In genomic region chr19:58409010-58409790, GRCh38 we compare ENCODE assay signal across 8 cellular contexts. TPM values are rescaled to one million over a fixed set of nuclear protein-coding genes. Genes with fewer than 3 reads are reported as not detected.
DNase-seq lines count a peak whose midpoint lies in the region; ATAC-seq and TF ChIP-seq lines count a peak whose summit lies in the region.

No MANE protein-coding gene starts in this region.

- POLR2A ChIA-PET in OCI-LY7 (lab: Charles Lee) = interaction anchor here (0.8 kb wide), 1 partner anchor 56 kb away, joined by 3 read pairs; no protein-coding TSS in a partner anchor

- BruUV-seq in OCI-LY7 (replicated peaks; lab: Mats Ljungman, UMichigan) = no TSS peak
- BruUV-seq in mammary epithelial cell (replicated peaks; lab: Mats Ljungman, UMichigan) = no TSS peak

- no peaks in the 10 kb centered on the region for H4K20me1 ChIP-seq in OCI-LY7 (ENCODE audit: insufficient read depth, low read length)
- no peaks in the 10 kb centered on the region for H4K20me1 ChIP-seq in mammary epithelial cell (ENCODE audit: insufficient read depth, low read length)

- H3K27me3 ChIP-seq in mammary epithelial cell (ENCODE audit: insufficient read depth, low read length) (no peaks in the 10 kb centered on the region), left lung (no peaks in the 10 kb centered on the region), suprapubic skin (no peaks in the 10 kb centered on the region)

- TF ChIP-seq POLR2A in suprapubic skin (IDR thresholded peaks at IDR 0.05) = no peak

- no peak overlapping the region for H3K27ac ChIP-seq in OCI-LY7 (ENCODE audit: low read depth, low read length, poor library complexity, severe bottlenecking)
- H3K27ac ChIP-seq in mammary epithelial cell (ENCODE audit: insufficient read depth, low read depth, low read length) = peak overlapping the region; percentile 54
- H3K27ac ChIP-seq in left lung = peak overlapping the region; percentile 82 to 89
- H3K27ac ChIP-seq in suprapubic skin = peak overlapping the region; percentile 89

- H3K9me2 ChIP-seq in OCI-LY7 (ENCODE audit: insufficient read depth, low read length) = no peaks in the 10 kb centered on the region

- H2AFZ ChIP-seq in OCI-LY7 (ENCODE audit: low read length) = peak overlapping the region; percentile 63
- peak overlapping the region; percentile 94 for H2AFZ ChIP-seq in mammary epithelial cell (ENCODE audit: low read depth, low read length)

- H3K9ac ChIP-seq in mammary epithelial cell (ENCODE audit: insufficient read depth, low read length) = peak overlapping the region; percentile 81

- TF ChIP-seq CTCF in OCI-LY7 (conservative IDR thresholded peaks at IDR 0.05; ENCODE audit: low read length) (no peak), mammary epithelial cell (conservative IDR thresholded peaks at IDR 0.05 in 1 of 2, IDR thresholded peaks at IDR 0.05 in 1 of 2; ENCODE audit: extremely low read depth in 1 of 2, insufficient read depth in 1 of 2, low read depth in 1 of 2, low read length in 2 of 2) (no peak), left lung (IDR thresholded peaks at IDR 0.05) (no peak), suprapubic skin (IDR thresholded peaks at IDR 0.05) (no peak)

- intact Hi-C loops in OCI-LY7 (cut with micrococcal nuclease; ENCODE audit: unreplicated experiment) = loop anchor here (2.0 to 5.0 kb wide), 3 partner anchors 58 to 226 kb away; partner anchors contain the start of genes ZNF274, ZNF324 and ZSCAN22
- intact Hi-C loops in mammary epithelial cell (cut with micrococcal nuclease) = loop anchor here (2.0 to 5.0 kb wide), 3 partner anchors 43 to 227 kb away; partner anchors contain the start of genes ZBTB45, ZNF274 and ZNF324B
- intact Hi-C loops in left lung (cut with DNase I) = no loop called here

- CTCF ChIA-PET in OCI-LY7 (lab: Charles Lee; ENCODE audit: unreplicated experiment) (no interaction called here), mammary epithelial cell (lab: Charles Lee; ENCODE audit: low non-redundant PET) (no interaction called here)

- H3K4me1 ChIP-seq in OCI-LY7 (ENCODE audit: insufficient read depth, low read length, poor library complexity, severe bottlenecking) = peaks cover 20% of the 10 kb centered on the region
- peaks cover 16% of the 10 kb centered on the region for H3K4me1 ChIP-seq in mammary epithelial cell (ENCODE audit: insufficient read depth, low read length)
- H3K4me1 ChIP-seq in left lung = peaks cover 8 to 26% of the 10 kb centered on the region in 2 donors
- peaks cover 30% of the 10 kb centered on the region for H3K4me1 ChIP-seq in suprapubic skin

- in situ Hi-C loops in mammary epithelial cell (cut with MboI; ENCODE audit: low sequenced_read_pairs in 2 of 2) = loop anchor here in 1 of 2 donors (5.0 kb wide), 1 partner anchor 33 kb away; the partner anchor contains the start of gene ZNF132

- dilution Hi-C loops in mammary epithelial cell (cut with HindIII; ENCODE audit: low sequenced_read_pairs) = no loop called here

- peak; percentile 4 for ATAC-seq in HG03045 (IDR thresholded peaks at IDR 0.05; ENCODE audit: unreplicated experiment)
- ATAC-seq in left lung = peak; percentile 37

- H3K9me3 ChIP-seq in OCI-LY7 (ENCODE audit: low read length) = no peaks in the 10 kb centered on the region
- H3K9me3 ChIP-seq in mammary epithelial cell (replicated peaks; ENCODE audit: insufficient read depth, low read length) = no peaks in the 10 kb centered on the region
- H3K9me3 ChIP-seq in left lung = no peaks in the 10 kb centered on the region
- H3K9me3 ChIP-seq in suprapubic skin = no peaks in the 10 kb centered on the region

- H3K4me2 ChIP-seq in OCI-LY7 (ENCODE audit: low read length) (peak overlapping the region; percentile 91), mammary epithelial cell (ENCODE audit: insufficient read depth, low read depth, low read length) (peak overlapping the region; percentile 88)

- H3K79me2 ChIP-seq in OCI-LY7 (ENCODE audit: insufficient read depth, low read depth, low read length) (peaks cover 12% of the 10 kb centered on the region; the same call in 1 of the 2 replicates), mammary epithelial cell (ENCODE audit: insufficient read depth, low read length) (peaks cover 46% of the 10 kb centered on the region)

- no peaks in the 10 kb centered on the region for H3K36me3 ChIP-seq in OCI-LY7 (ENCODE audit: insufficient read depth, low read length)
- no peaks in the 10 kb centered on the region for H3K36me3 ChIP-seq in mammary epithelial cell (ENCODE audit: insufficient read depth, low read length)
- no peaks in the 10 kb centered on the region for H3K36me3 ChIP-seq in left lung
- H3K36me3 ChIP-seq in suprapubic skin = no peaks in the 10 kb centered on the region

- DNase-seq in NOMO-1 (lab: John Stamatoyannopoulos, UW; ENCODE audit: unreplicated experiment in 2 of 2) = peak; percentile 17 to 38
- no peak for DNase-seq in NOMO-1 treated with dmso at 0.1 percent for 144 hours (lab: John Stamatoyannopoulos, UW; ENCODE audit: unreplicated experiment)
- DNase-seq in OCI-LY7 (ENCODE audit: low spot score) = no peak
- DNase-seq in mammary epithelial cell = no peak
- no peak for DNase-seq in left lung
- DNase-seq in suprapubic skin (ENCODE audit: low spot score in 2 of 2) = no peak
- no peak for DNase-seq in T1000 (lab: John Stamatoyannopoulos, UW)

- H3K4me3 ChIP-seq in OCI-LY7 (ENCODE audit: low read depth, low read length, poor library complexity, severe bottlenecking) (peak overlapping the region; percentile 83), mammary epithelial cell (replicated peaks in 1 of 3; ENCODE audit: insufficient read depth in 1 of 3, low read depth in 2 of 3, low read length in 3 of 3) (peak overlapping the region; percentile 71 to 93 (median 90)), left lung (peak overlapping the region; percentile 90 to 92), suprapubic skin (peak overlapping the region; percentile 94)

- WGBS in mammary epithelial cell (ENCODE audit: low coverage, missing lambda C conversion rate) = 5% methylated on average over 12 of the region's 34 CpGs
- 2% methylated on average over 25 of the region's 34 CpGs for WGBS in suprapubic skin

- TF ChIP-seq EP300 in suprapubic skin (IDR thresholded peaks at IDR 0.05) = no peak

RNA-seq across cellular contexts. Expression of gene ZNF584, which starts 0.8 kb away (rescaled TPM):
- total RNA-seq in OCI-LY7 (2014; rRNA removed; shearing (Covaris generic)) = 9.8 and 12.4 TPM in 2 replicates
- 7.6 and 10.4 TPM in 2 replicates for total RNA-seq in OCI-LY7 (2022)
- total RNA-seq in mammary epithelial cell = 10 to 100 TPM; 16.9 to 22.8 TPM
- polyA plus RNA-seq in mammary epithelial cell = 15.4 TPM
- 21.3 TPM for polyA minus RNA-seq in mammary epithelial cell
- total RNA-seq in left lung = 10 to 100 TPM in 1 of 2 donors, 1 to 10 TPM in 1; 7.4 to 12.7 TPM
- 10 to 100 TPM; 15.8 to 21.2 (median 17.4) TPM for total RNA-seq in suprapubic skin

RNA-seq across cellular contexts. Expression of gene RNF225, which starts 13.7 kb away (rescaled TPM):
- total RNA-seq in OCI-LY7 (2014; rRNA removed; shearing (Covaris generic)) = 0.75 and 2.1 TPM in 2 replicates
- total RNA-seq in OCI-LY7 (2022) (0.77 and 1.7 TPM in 2 replicates), mammary epithelial cell (under 1 TPM; 0.42 to 0.50 TPM), left lung (1 to 10 TPM; 1.9 to 3.2 TPM), suprapubic skin (10 to 100 TPM in 2 of 4 donors, 1 to 10 TPM in 1, not detected in 1; 3.9 to 13.7 (median 13.6) TPM)
- not detected for polyA plus RNA-seq in mammary epithelial cell
- not detected for polyA minus RNA-seq in mammary epithelial cell

RNA-seq across cellular contexts. Expression of gene RPS5, which starts 22.1 kb away (rescaled TPM):
- 3,315 and 3,333 TPM in 2 replicates for total RNA-seq in OCI-LY7 (2014; rRNA removed; shearing (Covaris generic))
- total RNA-seq in OCI-LY7 (2022) (1,573 and 1,607 TPM in 2 replicates), mammary epithelial cell (1,000 to 10,000 TPM in 1 of 2 donors, 100 to 1,000 TPM in 1; 916 to 1,060 TPM), left lung (1,000 to 10,000 TPM in 1 of 2 donors, 100 to 1,000 TPM in 1; 842 to 1,045 TPM), suprapubic skin (1,000 to 10,000 TPM; 1,253 to 2,519 (median 2,306) TPM)
- polyA plus RNA-seq in mammary epithelial cell = 2,328 TPM
- 1,005 TPM for polyA minus RNA-seq in mammary epithelial cell

RNA-seq across cellular contexts. Expression of gene ZNF837, which starts 28.4 kb away (rescaled TPM):
- total RNA-seq in OCI-LY7 (2014; rRNA removed; shearing (Covaris generic)) = 1.8 and 3.0 TPM in 2 replicates
- total RNA-seq in OCI-LY7 (2022) (5.3 and 5.8 TPM in 2 replicates), mammary epithelial cell (1 to 10 TPM; 2.6 to 4.2 TPM), left lung (1 to 10 TPM; 1.7 to 2.1 TPM), suprapubic skin (1 to 10 TPM; 2.6 to 6.2 (median 4.3) TPM)
- polyA plus RNA-seq in mammary epithelial cell = 0.66 TPM
- not detected for polyA minus RNA-seq in mammary epithelial cell

RNA-seq across cellular contexts. Expression of gene ZNF132, which starts 30.8 kb away (rescaled TPM):
- total RNA-seq in OCI-LY7 (2014; rRNA removed; shearing (Covaris generic)) = not detected in 2 replicates
- total RNA-seq in OCI-LY7 (2022) (not detected in 2 replicates), mammary epithelial cell (1 to 10 TPM; 1.3 to 3.7 TPM), left lung (1 to 10 TPM; 6.2 to 7.1 TPM), suprapubic skin (1 to 10 TPM; 1.7 to 2.9 (median 2.3) TPM)
- 1.5 TPM for polyA plus RNA-seq in mammary epithelial cell
- polyA minus RNA-seq in mammary epithelial cell = 6.0 TPM

Comparison
In these comparisons a context has a peak if more than half of its experiments do, and no peak if none do; other contexts are left out.
1. DNase-seq: peak in NOMO-1 (2 of 2); none in NOMO-1 treated with dmso at 0.1 percent for 144 hours (single experiment), OCI-LY7 (single experiment), mammary epithelial cell (single experiment), left lung (0 of 2), suprapubic skin (0 of 2) and T1000 (single experiment).
2. intact Hi-C loops: an anchor here in OCI-LY7 (2.0 to 5.0 kb wide) and mammary epithelial cell (2.0 to 5.0 kb wide); none called in left lung.
3. Peak in every context shown above with its lines, with median percentiles within 50 percentile points of each other: H3K4me3 ChIP-seq.